9 cellular contexts compared by ENCODE assay signal in the genomic region with DNA sequence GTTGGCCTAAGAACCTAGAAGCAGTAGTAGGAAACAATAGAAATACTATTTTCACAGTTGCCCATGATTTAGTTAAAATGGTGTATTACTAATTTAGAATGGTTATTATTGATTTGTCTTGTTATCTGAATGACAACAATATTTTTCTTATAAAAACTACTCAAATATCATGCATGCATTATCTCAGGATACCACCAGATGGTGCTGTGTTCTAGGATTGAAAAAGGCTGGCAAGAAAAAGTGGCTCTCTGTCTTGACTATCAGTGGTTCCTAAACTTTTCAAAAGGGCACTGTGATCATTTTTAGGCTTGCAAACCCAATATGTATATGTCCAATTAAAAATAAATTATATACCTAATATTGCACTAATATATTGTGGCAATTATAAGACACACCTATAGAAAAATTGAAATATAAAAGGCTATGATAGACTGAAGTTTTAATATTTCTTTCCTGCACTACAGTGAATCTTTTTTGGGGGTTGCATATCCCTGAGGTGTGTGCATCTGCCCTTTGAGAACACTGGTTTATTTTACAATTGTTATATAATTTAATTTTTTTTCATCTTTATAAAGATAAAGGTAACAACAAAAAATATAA.
DNase-seq lines count a peak whose midpoint lies in the region; ATAC-seq, FAIRE-seq and TF ChIP-seq lines count a peak whose summit lies in the region.
"Had no signal": no experiment of that assay in that cellular context is flagged by ENCODE, and none has a peak within 500 bp of the region (broad histone marks: within the 10 kb centered on the region; RNA-seq: fewer than 3 reads in every experiment).

No MANE protein-coding gene starts in this region.

- H3K27me3 ChIP-seq in esophagus squamous epithelium: no peaks in the 10 kb centered on the region

- no peak overlapping the region for H3K4me3 ChIP-seq in esophagus squamous epithelium
- no peak overlapping the region for H3K4me3 ChIP-seq in retinal pigment epithelial cell (ENCODE audit: low read length)

- no peaks in the 10 kb centered on the region for H3K36me3 ChIP-seq in esophagus squamous epithelium

- intact Hi-C loops in esophagus squamous epithelium (cut with DNase I): no loop called here

- no peak for TF ChIP-seq POLR2A in esophagus squamous epithelium (IDR thresholded peaks at IDR 0.05)

- FAIRE-seq in RCC 7860 (lab: Jason Lieb, UNC): peak; percentile 84

- peaks cover 0 to 4% (median 0%) of the 10 kb centered on the region in 3 donors for H3K4me1 ChIP-seq in esophagus squamous epithelium

- ATAC-seq in HG03354 (IDR thresholded peaks at IDR 0.05; ENCODE audit: poor library complexity, severe bottlenecking, unreplicated experiment) (peak; percentile 60), HG02840 (IDR thresholded peaks at IDR 0.05; ENCODE audit: low FRiP score, unreplicated experiment) (no peak)

- H3K9me3 ChIP-seq in esophagus squamous epithelium: no peaks in the 10 kb centered on the region

- no peak overlapping the region for H3K27ac ChIP-seq in esophagus squamous epithelium

- TF ChIP-seq CTCF in esophagus squamous epithelium (IDR thresholded peaks at IDR 0.05) (peak; percentile 56 to 88 (median 70)), retinal pigment epithelial cell (conservative IDR thresholded peaks at IDR 0.05; ENCODE audit: low read depth, low read length) (peak; percentile 68)

- DNase-seq in activated CD4-positive, alpha-beta T cell treated with anti-CD3 and anti-CD28 coated beads for 48 hours: peak; percentile 7
- DNase-seq in activated CD4-positive, alpha-beta T cell treated with anti-CD3 and anti-CD28 coated beads, Interleukin-2, amount 50 U/mL, for 1 hour: no peak
- DNase-seq in RCC 7860 (ENCODE audit: low spot score) (no peak), esophagus squamous epithelium (lab: John Stamatoyannopoulos, UW) (no peak), retinal pigment epithelial cell (ENCODE audit: low read depth) (no peak), KG1 (lab: John Stamatoyannopoulos, UW) (no peak)
- DNase-seq: activated naive CD8-positive, alpha-beta T cell treated with anti-CD3 and anti-CD28 coated beads, Interleukin-2, amount 10 ng/mL, durations not matched to agents 7 days and 5 days had no signal
